30 cellular contexts compared by ENCODE assay signal in the genomic region with DNA sequence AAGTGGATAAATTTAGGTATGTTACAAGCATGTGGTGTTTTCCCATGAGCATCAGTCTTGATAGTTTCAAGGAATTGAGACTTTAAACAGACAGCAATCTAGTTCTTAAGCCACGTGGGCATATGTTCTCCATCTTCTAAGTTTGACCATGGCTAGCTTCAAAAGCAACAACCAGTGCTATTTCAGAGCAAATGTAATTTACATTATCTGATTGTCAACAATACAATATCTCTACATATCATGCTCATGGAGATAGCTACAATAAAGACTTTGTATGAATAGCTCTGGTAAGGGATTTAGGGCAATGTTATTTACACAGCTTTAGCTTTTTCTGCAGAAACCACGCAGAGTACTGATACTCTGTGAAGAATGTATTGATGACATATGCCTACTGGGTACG. TPM values are rescaled to one million over a fixed set of nuclear protein-coding genes. Genes with fewer than 3 reads are reported as not detected.
"Had no signal": no experiment of that assay in that cellular context is flagged by ENCODE, and none has a peak within 500 bp of the region (broad histone marks: within the 10 kb centered on the region; RNA-seq: fewer than 3 reads in every experiment).

No MANE protein-coding gene starts in this region.

- H3K27ac ChIP-seq: ascending aorta, brain microvascular endothelial cell, esophagus squamous epithelium, gastroesophageal sphincter had no signal

- H3K27me3 ChIP-seq: ascending aorta, brain microvascular endothelial cell, esophagus squamous epithelium, gastroesophageal sphincter, heart right ventricle had no signal

- DNase-seq: activated CD4-positive, alpha-beta memory T cell treated with anti-CD3 and anti-CD28 coated beads for 36 hours; activated CD4-positive, alpha-beta T cell treated with anti-CD3 and anti-CD28 coated beads for 36 hours; activated CD4-positive, alpha-beta T cell treated with anti-CD3 and anti-CD28 coated beads, Interleukin-2, amount 10 ng/mL, durations not matched to agents 24 days and 14 days; activated CD4-positive, CD25-positive, alpha-beta regulatory T cell; activated CD4-positive, CD25-positive, alpha-beta regulatory T cell treated with anti-CD3 and anti-CD28 coated beads, Interleukin-2, amount 50 U/mL, for 72 hours; activated CD8-positive, alpha-beta memory T cell treated with anti-CD3 and anti-CD28 coated beads, Interleukin-2, amount 10 ng/mL, durations not matched to agents 7 days and 5 days; activated CD8-positive, alpha-beta memory T cell treated with anti-CD3 and anti-CD28 coated beads, Interleukin-2, amount 50 U/mL, for 4 hours; activated CD8-positive, alpha-beta T cell treated with anti-CD3 and anti-CD28 coated beads, Interleukin-2, amount 10 ng/mL, durations not matched to agents 7 days and 5 days; activated effector memory CD4-positive, alpha-beta T cell treated with anti-CD3 and anti-CD28 coated beads, Interleukin-2, amount 50 U/mL, for 16 hours; activated naive CD4-positive, alpha-beta T cell treated with anti-CD3 and anti-CD28 coated beads for 36 hours; activated naive CD8-positive, alpha-beta T cell treated with anti-CD3 and anti-CD28 coated beads, Interleukin-2, amount 10 ng/mL, durations not matched to agents 7 days and 5 days; activated T-cell treated with anti-CD3 and anti-CD28 coated beads, Interleukin-2, amount 50 U/mL, for 1 hour; activated T-cell treated with anti-CD3 and anti-CD28 coated beads, Interleukin-2, amount 50 U/mL, for 48 hours; brain microvascular endothelial cell; caudate nucleus; cortex of kidney; dermis blood vessel endothelial cell; effector CD4-positive, alpha-beta T cell; effector memory CD8-positive, alpha-beta T cell; esophagus squamous epithelium; foreskin melanocyte; heart right ventricle; T-helper 2 cell had no signal

- H3K4me1 ChIP-seq: esophagus squamous epithelium, gastroesophageal sphincter had no signal

- H3K4me3 ChIP-seq: ascending aorta, esophagus squamous epithelium, gastroesophageal sphincter, heart right ventricle had no signal

- H3K36me3 ChIP-seq: ascending aorta, brain microvascular endothelial cell, esophagus squamous epithelium, gastroesophageal sphincter, heart right ventricle had no signal

- H3K9me3 ChIP-seq: ascending aorta, esophagus squamous epithelium, gastroesophageal sphincter, heart right ventricle had no signal

- ATAC-seq: activated CD4-positive, alpha-beta T cell treated with anti-CD3 and anti-CD28 coated beads for 36 hours; activated CD8-positive, alpha-beta memory T cell treated with anti-CD3 and anti-CD28 coated beads, Interleukin-2, amount 10 ng/mL, durations not matched to agents 7 days and 5 days; activated CD8-positive, alpha-beta T cell treated with anti-CD3 and anti-CD28 coated beads, Interleukin-2, amount 10 ng/mL, durations not matched to agents 7 days and 5 days; activated naive CD4-positive, alpha-beta T cell treated with anti-CD3 and anti-CD28 coated beads, Interleukin-2, amount 50 U/mL, for 72 hours; effector memory CD8-positive, alpha-beta T cell; gastroesophageal sphincter; heart right ventricle had no signal

RNA-seq across cellular contexts. Expression of a gene that starts 38.8 kb away (rescaled TPM):
- total RNA-seq: activated CD4-positive, alpha-beta memory T cell treated with anti-CD3 and anti-CD28 coated beads for 36 hours; activated CD4-positive, alpha-beta T cell treated with anti-CD3 and anti-CD28 coated beads for 36 hours; activated CD4-positive, alpha-beta T cell treated with anti-CD3 and anti-CD28 coated beads, Interleukin-2, amount 10 ng/mL, durations not matched to agents 24 days and 14 days; activated CD8-positive, alpha-beta memory T cell treated with anti-CD3 and anti-CD28 coated beads for 36 hours; activated CD8-positive, alpha-beta memory T cell treated with anti-CD3 and anti-CD28 coated beads, Interleukin-2, amount 10 ng/mL, durations not matched to agents 7 days and 5 days; activated CD8-positive, alpha-beta T cell treated with anti-CD3 and anti-CD28 coated beads, Interleukin-2, amount 10 ng/mL, durations not matched to agents 7 days and 5 days; activated naive CD4-positive, alpha-beta T cell treated with anti-CD3 and anti-CD28 coated beads for 36 hours; activated naive CD4-positive, alpha-beta T cell treated with anti-CD3 and anti-CD28 coated beads, Interleukin-2, amount 50 U/mL, for 72 hours; activated naive CD8-positive, alpha-beta T cell treated with anti-CD3 and anti-CD28 coated beads, Interleukin-2, amount 10 ng/mL, durations not matched to agents 7 days and 5 days; activated T-helper 1 cell treated with anti-CD3 and anti-CD28 coated beads, Interleukin-12 subunit alpha, Interleukin-12 subunit beta, Interleukin-2, Interleukin-4 antibody, amounts not matched to agents 30 ng/mL and 10 ng/mL and 1 ng/mL, durations not matched to agents 14 hours and 24 hours and 36 hours; activated T-helper 2 cell treated with anti-CD3 and anti-CD28 coated beads, Interferon-gamma antibody, Interleukin-2, Interleukin-4, amounts not matched to agents 10 μg/mL and 5 μg/mL and 100 μg/mL, durations not matched to agents 14 hours and 24 hours and 36 hours; T-helper 1 cell treated with Interleukin-12 subunit alpha and Interleukin-12 subunit beta and Interleukin-4 antibody, amounts not matched to agents 30 ng/mL and 1 ng/mL, for 36 hours had no signal
